1 cellular context compared by ENCODE assay signal in the genomic region with DNA sequence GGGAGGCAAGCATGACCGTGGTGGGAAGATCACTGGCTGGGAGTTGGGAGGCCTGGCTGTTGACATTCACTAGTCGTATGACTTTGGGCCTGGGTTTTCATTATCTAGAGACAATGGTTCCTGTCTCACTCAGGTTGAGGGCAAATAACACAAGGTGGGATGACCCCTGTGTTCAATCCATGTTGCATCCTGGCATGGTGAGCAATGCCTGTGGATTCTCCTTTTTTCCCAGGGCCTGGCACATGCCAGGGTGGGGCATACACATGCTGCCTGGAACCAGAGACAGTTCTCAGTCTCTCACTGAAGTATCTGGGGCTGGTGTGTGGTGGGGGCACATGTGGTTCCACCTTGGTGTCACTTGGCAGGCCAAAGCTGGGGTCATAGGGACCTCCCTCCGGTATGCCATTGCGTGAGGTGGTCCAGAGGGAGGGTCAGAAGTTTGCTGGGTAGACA.
TF ChIP-seq lines count a peak whose summit lies in the region.

No MANE protein-coding gene starts in this region.

TF ChIP-seq in H1, 55 proteins besides CTCF, POLR2A, EP300 and RAD21:
- TF ChIP-seq CBX8 (IDR thresholded peaks at IDR 0.05; ENCODE audit: borderline replicate concordance, low read depth, low read length) (no peak), HDAC2 (IDR thresholded peaks at IDR 0.05; ENCODE audit: borderline replicate concordance in 1 of 2, low read depth in 2 of 2, low read length in 2 of 2) (no peak), ZNF274 (IDR thresholded peaks at IDR 0.05; ENCODE audit: borderline replicate concordance, extremely low read depth, low read length) (no peak), SP2 (IDR thresholded peaks at IDR 0.05; ENCODE audit: low read length) (no peak), EZH2 (IDR thresholded peaks at IDR 0.05; ENCODE audit: low read depth, low read length, severe bottlenecking) (no peak), KDM5A (IDR thresholded peaks at IDR 0.05; ENCODE audit: low read length) (no peak), SRF (IDR thresholded peaks at IDR 0.05; ENCODE audit: low read depth, low read length) (no peak), SP4 (IDR thresholded peaks at IDR 0.05; ENCODE audit: low read length) (no peak), TEAD4 (IDR thresholded peaks at IDR 0.05; ENCODE audit: low read depth, low read length) (no peak), RFX5 (IDR thresholded peaks at IDR 0.05; ENCODE audit: borderline replicate concordance, low read depth, low read length) (no peak), EGR1 (IDR thresholded peaks at IDR 0.05; ENCODE audit: borderline replicate concordance, low read depth, low read length) (no peak), KDM4A (IDR thresholded peaks at IDR 0.05; ENCODE audit: low read depth, low read length, severe bottlenecking) (no peak)
- TF ChIP-seq, protein P1, sequence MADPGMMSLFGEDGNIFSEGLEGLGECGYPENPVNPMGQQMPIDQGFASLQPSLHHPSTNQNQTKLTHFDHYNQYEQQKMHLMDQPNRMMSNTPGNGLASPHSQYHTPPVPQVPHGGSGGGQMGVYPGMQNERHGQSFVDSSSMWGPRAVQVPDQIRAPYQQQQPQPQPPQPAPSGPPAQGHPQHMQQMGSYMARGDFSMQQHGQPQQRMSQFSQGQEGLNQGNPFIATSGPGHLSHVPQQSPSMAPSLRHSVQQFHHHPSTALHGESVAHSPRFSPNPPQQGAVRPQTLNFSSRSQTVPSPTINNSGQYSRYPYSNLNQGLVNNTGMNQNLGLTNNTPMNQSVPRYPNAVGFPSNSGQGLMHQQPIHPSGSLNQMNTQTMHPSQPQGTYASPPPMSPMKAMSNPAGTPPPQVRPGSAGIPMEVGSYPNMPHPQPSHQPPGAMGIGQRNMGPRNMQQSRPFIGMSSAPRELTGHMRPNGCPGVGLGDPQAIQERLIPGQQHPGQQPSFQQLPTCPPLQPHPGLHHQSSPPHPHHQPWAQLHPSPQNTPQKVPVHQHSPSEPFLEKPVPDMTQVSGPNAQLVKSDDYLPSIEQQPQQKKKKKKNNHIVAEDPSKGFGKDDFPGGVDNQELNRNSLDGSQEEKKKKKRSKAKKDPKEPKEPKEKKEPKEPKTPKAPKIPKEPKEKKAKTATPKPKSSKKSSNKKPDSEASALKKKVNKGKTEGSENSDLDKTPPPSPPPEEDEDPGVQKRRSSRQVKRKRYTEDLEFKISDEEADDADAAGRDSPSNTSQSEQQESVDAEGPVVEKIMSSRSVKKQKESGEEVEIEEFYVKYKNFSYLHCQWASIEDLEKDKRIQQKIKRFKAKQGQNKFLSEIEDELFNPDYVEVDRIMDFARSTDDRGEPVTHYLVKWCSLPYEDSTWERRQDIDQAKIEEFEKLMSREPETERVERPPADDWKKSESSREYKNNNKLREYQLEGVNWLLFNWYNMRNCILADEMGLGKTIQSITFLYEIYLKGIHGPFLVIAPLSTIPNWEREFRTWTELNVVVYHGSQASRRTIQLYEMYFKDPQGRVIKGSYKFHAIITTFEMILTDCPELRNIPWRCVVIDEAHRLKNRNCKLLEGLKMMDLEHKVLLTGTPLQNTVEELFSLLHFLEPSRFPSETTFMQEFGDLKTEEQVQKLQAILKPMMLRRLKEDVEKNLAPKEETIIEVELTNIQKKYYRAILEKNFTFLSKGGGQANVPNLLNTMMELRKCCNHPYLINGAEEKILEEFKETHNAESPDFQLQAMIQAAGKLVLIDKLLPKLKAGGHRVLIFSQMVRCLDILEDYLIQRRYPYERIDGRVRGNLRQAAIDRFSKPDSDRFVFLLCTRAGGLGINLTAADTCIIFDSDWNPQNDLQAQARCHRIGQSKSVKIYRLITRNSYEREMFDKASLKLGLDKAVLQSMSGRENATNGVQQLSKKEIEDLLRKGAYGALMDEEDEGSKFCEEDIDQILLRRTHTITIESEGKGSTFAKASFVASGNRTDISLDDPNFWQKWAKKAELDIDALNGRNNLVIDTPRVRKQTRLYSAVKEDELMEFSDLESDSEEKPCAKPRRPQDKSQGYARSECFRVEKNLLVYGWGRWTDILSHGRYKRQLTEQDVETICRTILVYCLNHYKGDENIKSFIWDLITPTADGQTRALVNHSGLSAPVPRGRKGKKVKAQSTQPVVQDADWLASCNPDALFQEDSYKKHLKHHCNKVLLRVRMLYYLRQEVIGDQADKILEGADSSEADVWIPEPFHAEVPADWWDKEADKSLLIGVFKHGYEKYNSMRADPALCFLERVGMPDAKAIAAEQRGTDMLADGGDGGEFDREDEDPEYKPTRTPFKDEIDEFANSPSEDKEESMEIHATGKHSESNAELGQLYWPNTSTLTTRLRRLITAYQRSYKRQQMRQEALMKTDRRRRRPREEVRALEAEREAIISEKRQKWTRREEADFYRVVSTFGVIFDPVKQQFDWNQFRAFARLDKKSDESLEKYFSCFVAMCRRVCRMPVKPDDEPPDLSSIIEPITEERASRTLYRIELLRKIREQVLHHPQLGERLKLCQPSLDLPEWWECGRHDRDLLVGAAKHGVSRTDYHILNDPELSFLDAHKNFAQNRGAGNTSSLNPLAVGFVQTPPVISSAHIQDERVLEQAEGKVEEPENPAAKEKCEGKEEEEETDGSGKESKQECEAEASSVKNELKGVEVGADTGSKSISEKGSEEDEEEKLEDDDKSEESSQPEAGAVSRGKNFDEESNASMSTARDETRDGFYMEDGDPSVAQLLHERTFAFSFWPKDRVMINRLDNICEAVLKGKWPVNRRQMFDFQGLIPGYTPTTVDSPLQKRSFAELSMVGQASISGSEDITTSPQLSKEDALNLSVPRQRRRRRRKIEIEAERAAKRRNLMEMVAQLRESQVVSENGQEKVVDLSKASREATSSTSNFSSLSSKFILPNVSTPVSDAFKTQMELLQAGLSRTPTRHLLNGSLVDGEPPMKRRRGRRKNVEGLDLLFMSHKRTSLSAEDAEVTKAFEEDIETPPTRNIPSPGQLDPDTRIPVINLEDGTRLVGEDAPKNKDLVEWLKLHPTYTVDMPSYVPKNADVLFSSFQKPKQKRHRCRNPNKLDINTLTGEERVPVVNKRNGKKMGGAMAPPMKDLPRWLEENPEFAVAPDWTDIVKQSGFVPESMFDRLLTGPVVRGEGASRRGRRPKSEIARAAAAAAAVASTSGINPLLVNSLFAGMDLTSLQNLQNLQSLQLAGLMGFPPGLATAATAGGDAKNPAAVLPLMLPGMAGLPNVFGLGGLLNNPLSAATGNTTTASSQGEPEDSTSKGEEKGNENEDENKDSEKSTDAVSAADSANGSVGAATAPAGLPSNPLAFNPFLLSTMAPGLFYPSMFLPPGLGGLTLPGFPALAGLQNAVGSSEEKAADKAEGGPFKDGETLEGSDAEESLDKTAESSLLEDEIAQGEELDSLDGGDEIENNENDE (IDR thresholded peaks at IDR 0.05; ENCODE audit: insufficient replicate concordance, low read length): no peak
TF ChIP-seq in H1: peak in this region for 0.
